ENCODE assay signal across 8 cellular contexts in the genomic region with DNA sequence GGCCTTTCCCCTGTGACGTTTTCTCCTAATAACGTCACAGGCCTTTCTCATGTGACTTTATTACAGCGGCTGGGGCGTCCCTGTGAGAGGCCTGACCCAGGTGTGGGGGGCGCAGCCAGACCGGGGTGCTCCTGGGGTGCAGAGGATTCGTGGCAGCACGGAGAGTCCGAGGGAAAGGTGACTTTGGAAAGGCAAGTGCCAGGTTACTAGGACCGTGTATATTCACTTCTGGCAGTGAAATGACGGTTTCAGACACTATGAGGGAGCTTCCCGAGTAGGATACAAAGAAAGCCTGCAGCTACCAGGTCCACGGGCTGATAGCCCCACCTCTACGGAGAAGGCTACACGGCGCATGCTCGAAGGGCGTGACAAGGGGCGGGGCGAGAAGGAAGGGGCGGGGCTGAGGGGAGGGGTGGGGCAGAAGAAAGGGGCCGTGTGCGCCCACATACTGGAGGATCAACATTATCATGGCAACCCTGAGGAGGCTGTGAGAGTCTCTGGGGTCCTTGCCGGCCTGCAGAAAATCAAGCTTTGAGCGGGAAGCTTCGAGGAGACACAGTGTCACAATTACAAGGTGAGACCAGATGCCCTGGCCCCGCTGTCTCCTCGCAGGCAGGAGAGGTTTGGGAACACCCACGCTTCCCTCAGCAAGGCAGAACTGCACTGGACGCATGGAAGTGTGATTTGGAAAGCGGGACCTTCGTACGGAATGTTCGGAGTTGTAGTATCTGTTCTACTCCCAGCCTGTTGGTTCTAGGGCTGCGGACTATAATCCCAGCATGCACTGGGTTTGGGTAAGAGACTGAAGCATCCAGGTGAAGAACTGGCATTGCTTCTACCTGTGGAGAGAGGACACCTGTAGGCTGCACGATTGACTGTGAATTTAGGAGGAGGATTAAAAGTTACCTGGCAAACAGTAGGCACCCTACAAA. TPM values are rescaled to one million over a fixed set of nuclear protein-coding genes. Genes with fewer than 3 reads are reported as not detected.
DNase-seq lines count a peak whose midpoint lies in the region; ATAC-seq, FAIRE-seq and TF ChIP-seq lines count a peak whose summit lies in the region.

No MANE protein-coding gene starts in this region.

- no peak overlapping the region for H3K14ac ChIP-seq in H1 (ENCODE audit: insufficient read length)

- H2BK5ac ChIP-seq in H1 (ENCODE audit: low read depth, low read length) = no peak overlapping the region

- peak overlapping the region; percentile 87 for H4K8ac ChIP-seq in H1 (ENCODE audit: extremely low read depth, insufficient read depth, low read length)

- no peak for TF ChIP-seq RAD21 in H1 (IDR thresholded peaks at IDR 0.05 in 1 of 2, conservative IDR thresholded peaks at IDR 0.05 in 1 of 2; ENCODE audit: low read depth in 2 of 2, low read length in 2 of 2)

- no peak overlapping the region for H2AK5ac ChIP-seq in H1 (ENCODE audit: low read depth, low read length)

- peak overlapping the region; percentile 65 to 78 for H3K4me2 ChIP-seq in H1 (ENCODE audit: insufficient read depth in 1 of 2, low read depth in 2 of 2, low read length in 2 of 2)

- no peaks in the 10 kb centered on the region for H3K23me2 ChIP-seq in H1 (ENCODE audit: low read depth, low read length)

- H3K79me1 ChIP-seq in H1 (ENCODE audit: low read depth, low read length) = no peaks in the 10 kb centered on the region

- H3K36me3 Mint-ChIP-seq in CD4-positive, alpha-beta T cell (ENCODE audit: low read depth) = no peaks in the 10 kb centered on the region
- H3K36me3 Mint-ChIP-seq in activated CD4-positive, alpha-beta memory T cell treated with anti-CD3 and anti-CD28 coated beads for 36 hours = no peaks in the 10 kb centered on the region
- no peaks in the 10 kb centered on the region for H3K36me3 Mint-ChIP-seq in stimulated activated effector memory CD8-positive, alpha-beta T cell treated with anti-CD3 and anti-CD28 coated beads, Interleukin-12 subunit alpha, Interleukin-12 subunit beta, amount 100 ng/mL, for 72 hours

- H3K27ac Mint-ChIP-seq in CD4-positive, alpha-beta T cell = peak overlapping the region; percentile 82
- peak overlapping the region; percentile 58 for H3K27ac Mint-ChIP-seq in activated CD4-positive, alpha-beta memory T cell treated with anti-CD3 and anti-CD28 coated beads for 36 hours
- H3K27ac Mint-ChIP-seq in stimulated activated effector memory CD8-positive, alpha-beta T cell treated with anti-CD3 and anti-CD28 coated beads, Interleukin-12 subunit alpha, Interleukin-12 subunit beta, amount 100 ng/mL, for 72 hours = peak overlapping the region; percentile 70

- no peaks in the 10 kb centered on the region; a peak in 1 of 7 replicates for H3K4me1 ChIP-seq in H1 (replicated peaks in 1 of 4; ENCODE audit: control insufficient read depth in 3 of 4, insufficient read depth in 4 of 4, low read length in 3 of 4)
- no peaks in the 10 kb centered on the region for H3K4me1 ChIP-seq in mucosa of stomach (ENCODE audit: control insufficient read depth, insufficient read depth, low read length)

- no peak overlapping the region for H3K56ac ChIP-seq in H1 (replicated peaks; ENCODE audit: insufficient read length, low read depth, low read length)

- H2BK20ac ChIP-seq in H1 (ENCODE audit: low read length) = no peak overlapping the region

- H3K27me3 Mint-ChIP-seq in CD4-positive, alpha-beta T cell = no peaks in the 10 kb centered on the region
- no peaks in the 10 kb centered on the region for H3K27me3 Mint-ChIP-seq in activated CD4-positive, alpha-beta memory T cell treated with anti-CD3 and anti-CD28 coated beads for 36 hours

- H2BK15ac ChIP-seq in H1 (ENCODE audit: low read length) = no peak overlapping the region

- peaks cover 15% of the 10 kb centered on the region for H3K4me1 Mint-ChIP-seq in CD4-positive, alpha-beta T cell (ENCODE audit: low read depth)
- peaks cover 18% of the 10 kb centered on the region for H3K4me1 Mint-ChIP-seq in activated CD4-positive, alpha-beta memory T cell treated with anti-CD3 and anti-CD28 coated beads for 36 hours (ENCODE audit: low read depth)
- peaks cover 13% of the 10 kb centered on the region for H3K4me1 Mint-ChIP-seq in stimulated activated effector memory CD8-positive, alpha-beta T cell treated with anti-CD3 and anti-CD28 coated beads, Interleukin-12 subunit alpha, Interleukin-12 subunit beta, amount 100 ng/mL, for 72 hours

- DNase-seq in CD4-positive, alpha-beta T cell = peak; percentile 45 to 63 (median 52)
- DNase-seq in NCI-H187 treated with DMSO at 0.1 percent for 48 hours (lab: John Stamatoyannopoulos, UW) (peak; percentile 4), H1 (ENCODE audit: low read depth in 1 of 2, low spot score in 2 of 2) (no peak), MV-4-11 (lab: John Stamatoyannopoulos, UW) (no peak)
- peak; percentile 80 for DNase-seq in activated CD4-positive, alpha-beta memory T cell treated with anti-CD3 and anti-CD28 coated beads for 36 hours
- peak; percentile 13 to 67 for DNase-seq in stimulated activated effector memory CD8-positive, alpha-beta T cell treated with anti-CD3 and anti-CD28 coated beads, Interleukin-12 subunit alpha, Interleukin-12 subunit beta, amount 100 ng/mL, for 72 hours (ENCODE audit: low spot score in 2 of 2)

- no peak overlapping the region for H3K4ac ChIP-seq in H1 (replicated peaks; ENCODE audit: insufficient read length, low read depth, low read length)

- TF ChIP-seq EP300 in H1 (IDR thresholded peaks at IDR 0.05; ENCODE audit: borderline replicate concordance in 1 of 2, low read depth in 2 of 2, low read length in 2 of 2) = no peak

- H3K4me3 ChIP-seq in H1 (ENCODE audit: extremely low read depth in 1 of 4, insufficient read depth in 2 of 4, low read depth in 3 of 4, low read length in 4 of 4) = peak overlapping the region; percentile 25 to 52 (median 39); a peak in 6 of 8 replicates
- peak overlapping the region; percentile 34 for H3K4me3 ChIP-seq in mucosa of stomach (ENCODE audit: low read length)

- H3K36me3 ChIP-seq in H1 (ENCODE audit: control insufficient read depth in 2 of 4, insufficient read depth in 4 of 4, low read length in 3 of 4) (no peaks in the 10 kb centered on the region), mucosa of stomach (ENCODE audit: control insufficient read depth, insufficient read depth, low read length) (no peaks in the 10 kb centered on the region)

- H3K9ac ChIP-seq in H1 (replicated peaks in 1 of 4; ENCODE audit: extremely low read depth in 1 of 4, low read depth in 3 of 4, low read length in 3 of 4) (peak overlapping the region in 1 of 4 experiments; percentile 51; a peak in 3 of 7 replicates), mucosa of stomach (ENCODE audit: low read length) (peak overlapping the region; percentile 76)

- POLR2A ChIA-PET in CD4-positive, alpha-beta T cell (lab: Charles Lee) = no interaction called here
- POLR2A ChIA-PET in activated CD4-positive, alpha-beta memory T cell treated with anti-CD3 and anti-CD28 coated beads for 36 hours (lab: Charles Lee) = no interaction called here
- POLR2A ChIA-PET in H1 (lab: Charles Lee; ENCODE audit: partially characterized antibody) = interaction anchor here (0.6 kb wide), 1 partner anchor 1829 kb away, joined by 3 read pairs; no protein-coding TSS in a partner anchor

- H3K27ac ChIP-seq in CD4-positive, alpha-beta T cell (ENCODE audit: low read depth, low read length) = no peak overlapping the region
- H3K27ac ChIP-seq in H1 (ENCODE audit: low read depth, low read length) = no peak overlapping the region

- H3K23ac ChIP-seq in H1 (ENCODE audit: insufficient read length) = no peak overlapping the region

- no peaks in the 10 kb centered on the region for H3K9me3 ChIP-seq in CD4-positive, alpha-beta T cell (ENCODE audit: control insufficient read depth, low read length)
- peaks cover 5 to 19% of the 10 kb centered on the region in 2 experiments; a peak in 3 of 4 replicates for H3K9me3 ChIP-seq in H1 (ENCODE audit: insufficient read depth in 2 of 2, low read depth in 1 of 2, low read length in 1 of 2)
- H3K9me3 ChIP-seq in mucosa of stomach (ENCODE audit: control insufficient read depth, low read length) = no peaks in the 10 kb centered on the region

- peak overlapping the region; percentile 88; the same call in 1 of the 2 replicates for H2AFZ ChIP-seq in H1 (ENCODE audit: low read length)

- H2BK120ac ChIP-seq in H1 (replicated peaks; ENCODE audit: low read depth, low read length) = no peak overlapping the region

- intact Hi-C loops in CD4-positive, alpha-beta T cell (cut with DNase I, micrococcal nuclease) = loop anchor here (1.0 to 5.0 kb wide), 4 partner anchors 54 to 364 kb away; a partner anchor contains a TSS
- intact Hi-C loops in activated CD4-positive, alpha-beta memory T cell treated with anti-CD3 and anti-CD28 coated beads for 36 hours (cut with micrococcal nuclease) = loop anchor here (1.0 to 2.0 kb wide), 2 partner anchors 54 to 127 kb away; a partner anchor contains a TSS

- TF ChIP-seq POLR2A in H1 (IDR thresholded peaks at IDR 0.05; ENCODE audit: control extremely low read depth in 1 of 2, low read depth in 2 of 2, low read length in 2 of 2) = 0 out of 3 replicates have a peak, but pooled peaks of 1 of the 2 experiments have one; percentile 22

- no peak for TF ChIP-seq CTCF in CD4-positive, alpha-beta T cell (IDR thresholded peaks at IDR 0.05)
- no peak for TF ChIP-seq CTCF in H1 (IDR thresholded peaks at IDR 0.05; ENCODE audit: control extremely low read depth in 1 of 3, insufficient read depth in 1 of 3, low read depth in 1 of 3, low read length in 3 of 3)

- no peaks in the 10 kb centered on the region for H4K20me1 ChIP-seq in H1 (replicated peaks in 1 of 2; ENCODE audit: control insufficient read depth in 1 of 2, insufficient read depth in 2 of 2, low read length in 2 of 2)

- ATAC-seq in CD4-positive, alpha-beta T cell (ENCODE audit: poor library complexity) = peak; percentile 97
- peak; percentile 79 for ATAC-seq in GM21447 (IDR thresholded peaks at IDR 0.05; ENCODE audit: unreplicated experiment)
- peak; percentile 83 for ATAC-seq in stimulated activated effector memory CD8-positive, alpha-beta T cell treated with anti-CD3 and anti-CD28 coated beads, Interleukin-12 subunit alpha, Interleukin-12 subunit beta, amount 100 ng/mL, for 72 hours

- CTCF ChIA-PET in CD4-positive, alpha-beta T cell (lab: Charles Lee) = no interaction called here
- CTCF ChIA-PET in activated CD4-positive, alpha-beta memory T cell treated with anti-CD3 and anti-CD28 coated beads for 36 hours (lab: Charles Lee) = no interaction called here
- CTCF ChIA-PET in H1 (lab: Charles Lee; ENCODE audit: partially characterized antibody) = no interaction called here

- H2BK12ac ChIP-seq in H1 (ENCODE audit: low read depth, low read length) = peak overlapping the region; percentile 65; the same call in 1 of the 2 replicates

- H4K5ac ChIP-seq in H1 (ENCODE audit: insufficient read length, low read depth, low read length) = no peak overlapping the region

- H3K4me3 Mint-ChIP-seq in CD4-positive, alpha-beta T cell = peak overlapping the region; percentile 93
- peak overlapping the region; percentile 82 for H3K4me3 Mint-ChIP-seq in activated CD4-positive, alpha-beta memory T cell treated with anti-CD3 and anti-CD28 coated beads for 36 hours
- H3K4me3 Mint-ChIP-seq in stimulated activated effector memory CD8-positive, alpha-beta T cell treated with anti-CD3 and anti-CD28 coated beads, Interleukin-12 subunit alpha, Interleukin-12 subunit beta, amount 100 ng/mL, for 72 hours = peak overlapping the region; percentile 66

- no peak for FAIRE-seq in H1 (lab: Jason Lieb, UNC)

- 58% methylated on average over 29 of the region's 36 CpGs; no CpG with 5 or more reads in 1 of the 2 experiments for WGBS in H1 (ENCODE audit: extremely low coverage in 1 of 2, insufficient coverage in 1 of 2, insufficient read length in 1 of 2, insufficient replicate concordance in 2 of 2, low coverage in 1 of 2, low lambda C conversion rate in 2 of 2, missing lambda C conversion rate in 1 of 2), 2 experiments

- H3K27me3 ChIP-seq in CD4-positive, alpha-beta T cell (ENCODE audit: control insufficient read depth, insufficient read depth, low read length) = no peaks in the 10 kb centered on the region
- H3K27me3 ChIP-seq in H1 (replicated peaks in 1 of 4; ENCODE audit: control insufficient read depth in 3 of 4, extremely low read depth in 1 of 4, insufficient read depth in 3 of 4, low read length in 3 of 4) = no peaks in the 10 kb centered on the region
- H3K27me3 ChIP-seq in mucosa of stomach (ENCODE audit: control insufficient read depth, insufficient read depth, low read length) = no peaks in the 10 kb centered on the region

- H4K91ac ChIP-seq in H1 (replicated peaks; ENCODE audit: insufficient read length, low read length) = no peak overlapping the region

- no peaks in the 10 kb centered on the region for H3K79me2 ChIP-seq in H1 (ENCODE audit: control insufficient read depth in 1 of 2, insufficient read depth in 2 of 2, low read length in 2 of 2)

- no peak overlapping the region for H3K18ac ChIP-seq in H1 (ENCODE audit: extremely low read depth, low read length)

- H3K9me3 Mint-ChIP-seq in CD4-positive, alpha-beta T cell = no peaks in the 10 kb centered on the region
- no peaks in the 10 kb centered on the region for H3K9me3 Mint-ChIP-seq in activated CD4-positive, alpha-beta memory T cell treated with anti-CD3 and anti-CD28 coated beads for 36 hours
- H3K9me3 Mint-ChIP-seq in stimulated activated effector memory CD8-positive, alpha-beta T cell treated with anti-CD3 and anti-CD28 coated beads, Interleukin-12 subunit alpha, Interleukin-12 subunit beta, amount 100 ng/mL, for 72 hours = no peaks in the 10 kb centered on the region

RNA-seq across cellular contexts. Expression of a gene that starts 54.4 kb away (rescaled TPM):
- total RNA-seq in CD4-positive, alpha-beta T cell = 10 to 100 TPM; 17.9 to 18.1 TPM
- 10 to 100 TPM; 12.1 to 12.5 TPM for total RNA-seq in activated CD4-positive, alpha-beta memory T cell treated with anti-CD3 and anti-CD28 coated beads for 36 hours
- total RNA-seq in H1 (2021; fragmentation: NEBNext Ultra II Directional; extraction: Animal tissue kit (Norgen Biotek cat#: 25700)) = 6.4 and 6.6 TPM in 2 replicates
- 2.3 and 2.8 TPM in 2 replicates for polyA plus RNA-seq in H1 (2011; rRNA removed)
- 4.2 TPM for polyA plus RNA-seq in H1 (2011; cell fraction: cytosol; rRNA removed)
- 5.9 TPM for polyA plus RNA-seq in H1 (2011; cell fraction: nucleus; rRNA removed)
- 4.7 to 5.9 TPM (median 5.5 TPM) in 4 replicates for polyA plus RNA-seq in H1 (2012, experiment 1 of 2)
- polyA plus RNA-seq in H1 (2012, experiment 2 of 2) = 0.41 TPM
- polyA plus RNA-seq in H1 (2013, experiment 1 of 2) = 3.6 TPM
- 3.4 TPM for polyA plus RNA-seq in H1 (2013, experiment 2 of 2)
- polyA minus RNA-seq in H1 (2011; rRNA and poly(A)+ RNA removed) = 11.7 and 12.1 TPM in 2 replicates
- polyA minus RNA-seq in H1 (2011; cell fraction: cytosol; rRNA and poly(A)+ RNA removed) = 5.4 TPM
- polyA minus RNA-seq in H1 (2011; cell fraction: nucleus; rRNA and poly(A)+ RNA removed) = 6.3 TPM

Comparison
In these comparisons a context has a peak if more than half of its experiments do, and no peak if none do; other contexts are left out.
1. DNase-seq: peak in CD4-positive, alpha-beta T cell (10 of 10), NCI-H187 treated with DMSO at 0.1 percent for 48 hours (single experiment), activated CD4-positive, alpha-beta memory T cell treated with anti-CD3 and anti-CD28 coated beads for 36 hours (single experiment) and stimulated activated effector memory CD8-positive, alpha-beta T cell treated with anti-CD3 and anti-CD28 coated beads, Interleukin-12 subunit alpha, Interleukin-12 subunit beta, amount 100 ng/mL, for 72 hours (2 of 2); none in H1 (0 of 2) and MV-4-11 (single experiment).
2. Peak in every context shown above with its lines, with median percentiles within 50 percentile points of each other: ATAC-seq, H3K27ac Mint-ChIP-seq and H3K4me3 Mint-ChIP-seq.